Comparison of ENCODE assay signal across 1 cellular context in genomic region chr16:1991588-1992474, GRCh38.
TF ChIP-seq lines count a peak whose summit lies in the region.

No MANE protein-coding gene starts in this region.

TF ChIP-seq in GM12878, 131 proteins besides CTCF, POLR2A, EP300 and RAD21 (continued from another document):
- TF ChIP-seq, protein P1, sequence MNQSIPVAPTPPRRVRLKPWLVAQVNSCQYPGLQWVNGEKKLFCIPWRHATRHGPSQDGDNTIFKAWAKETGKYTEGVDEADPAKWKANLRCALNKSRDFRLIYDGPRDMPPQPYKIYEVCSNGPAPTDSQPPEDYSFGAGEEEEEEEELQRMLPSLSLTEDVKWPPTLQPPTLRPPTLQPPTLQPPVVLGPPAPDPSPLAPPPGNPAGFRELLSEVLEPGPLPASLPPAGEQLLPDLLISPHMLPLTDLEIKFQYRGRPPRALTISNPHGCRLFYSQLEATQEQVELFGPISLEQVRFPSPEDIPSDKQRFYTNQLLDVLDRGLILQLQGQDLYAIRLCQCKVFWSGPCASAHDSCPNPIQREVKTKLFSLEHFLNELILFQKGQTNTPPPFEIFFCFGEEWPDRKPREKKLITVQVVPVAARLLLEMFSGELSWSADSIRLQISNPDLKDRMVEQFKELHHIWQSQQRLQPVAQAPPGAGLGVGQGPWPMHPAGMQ (IDR thresholded peaks at IDR 0.05; ENCODE audit: borderline replicate concordance): no peak
- TF ChIP-seq, protein P2, sequence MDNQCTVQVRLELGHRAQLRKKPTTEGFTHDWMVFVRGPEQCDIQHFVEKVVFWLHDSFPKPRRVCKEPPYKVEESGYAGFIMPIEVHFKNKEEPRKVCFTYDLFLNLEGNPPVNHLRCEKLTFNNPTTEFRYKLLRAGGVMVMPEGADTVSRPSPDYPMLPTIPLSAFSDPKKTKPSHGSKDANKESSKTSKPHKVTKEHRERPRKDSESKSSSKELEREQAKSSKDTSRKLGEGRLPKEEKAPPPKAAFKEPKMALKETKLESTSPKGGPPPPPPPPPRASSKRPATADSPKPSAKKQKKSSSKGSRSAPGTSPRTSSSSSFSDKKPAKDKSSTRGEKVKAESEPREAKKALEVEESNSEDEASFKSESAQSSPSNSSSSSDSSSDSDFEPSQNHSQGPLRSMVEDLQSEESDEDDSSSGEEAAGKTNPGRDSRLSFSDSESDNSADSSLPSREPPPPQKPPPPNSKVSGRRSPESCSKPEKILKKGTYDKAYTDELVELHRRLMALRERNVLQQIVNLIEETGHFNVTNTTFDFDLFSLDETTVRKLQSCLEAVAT (IDR thresholded peaks at IDR 0.05): no peak
- TF ChIP-seq POLR2AphosphoS2 (IDR thresholded peaks at IDR 0.05; ENCODE audit: low read depth, low read length) (no peak; the same call in 1 of the 2 replicates), FOXM1 (IDR thresholded peaks at IDR 0.05; ENCODE audit: low read depth, low read length) (no peak), NRF1 (conservative IDR thresholded peaks at IDR 0.05; ENCODE audit: low read depth, low read length) (no peak), ZSCAN29 (IDR thresholded peaks at IDR 0.05) (no peak), PKNOX1 (IDR thresholded peaks at IDR 0.05) (peak; percentile 33), TAF1 (IDR thresholded peaks at IDR 0.05; ENCODE audit: borderline replicate concordance, low read depth, low read length) (no peak), ZBTB11 (CRISPR knock-in tag; IDR thresholded peaks at IDR 0.05) (no peak), ZNF384 (IDR thresholded peaks at IDR 0.05; ENCODE audit: borderline replicate concordance, low read depth, low read length) (no peak), SRF (IDR thresholded peaks at IDR 0.05; ENCODE audit: low read depth in 2 of 2, low read length in 2 of 2) (no peak)
